In the genomic region with DNA sequence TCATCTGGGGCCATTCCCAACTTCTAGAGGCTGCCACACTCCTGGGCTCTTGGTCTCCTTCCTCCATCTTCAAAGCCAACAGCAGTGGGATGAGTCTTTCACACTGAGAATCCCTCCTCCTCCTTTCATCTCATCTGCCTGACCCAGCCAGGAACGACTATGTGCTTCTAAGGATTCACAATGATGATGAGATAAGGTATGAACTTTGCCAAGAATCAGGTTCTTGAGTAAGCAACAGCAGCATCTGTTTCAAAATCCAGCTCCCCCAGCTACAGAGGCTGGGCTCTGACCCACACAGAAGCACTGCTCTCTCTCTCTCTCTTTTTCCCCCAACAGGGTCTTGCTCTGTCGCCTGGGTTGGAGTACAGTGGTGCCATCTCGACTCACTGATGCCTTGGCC, we compare ENCODE assay signal across 13 cellular contexts. TPM values are rescaled to one million over a fixed set of nuclear protein-coding genes. Genes with fewer than 3 reads are reported as not detected.
DNase-seq lines count a peak whose midpoint lies in the region; ATAC-seq and TF ChIP-seq lines count a peak whose summit lies in the region.
"Had no signal": no experiment of that assay in that cellular context is flagged by ENCODE, and none has a peak within 500 bp of the region (broad histone marks: within the 10 kb centered on the region; RNA-seq: fewer than 3 reads in every experiment).

No MANE protein-coding gene starts in this region.

- H2AFZ ChIP-seq in DND-41 (ENCODE audit: low read depth, low read length), result peak overlapping the region; percentile 26; the same call in 1 of the 2 replicates

- no peak overlapping the region for H2BK15ac ChIP-seq in mesendoderm (replicated peaks; ENCODE audit: low read depth)

- no peaks in the 10 kb centered on the region for H4K20me1 ChIP-seq in DND-41 (ENCODE audit: insufficient read depth, low read length)

- no peak overlapping the region for H3K18ac ChIP-seq in mesendoderm (ENCODE audit: low read length)

- no peak overlapping the region for H2BK5ac ChIP-seq in mesendoderm (ENCODE audit: low read length)

- H3K4me2 ChIP-seq in DND-41 (ENCODE audit: insufficient read depth, low read length) (no peak overlapping the region), mesendoderm (ENCODE audit: low read length) (no peak overlapping the region)

- H3K36me3 ChIP-seq in DND-41 (ENCODE audit: insufficient read depth, low read length), result no peaks in the 10 kb centered on the region
- H3K36me3 ChIP-seq in mesendoderm (ENCODE audit: control insufficient read depth, insufficient read depth, low read length), result no peaks in the 10 kb centered on the region
- H3K36me3 ChIP-seq: BE2C had no signal

- no peak overlapping the region for H3K9ac ChIP-seq in DND-41 (ENCODE audit: low read depth, low read length)
- no peak overlapping the region for H3K9ac ChIP-seq in mesendoderm (ENCODE audit: low read length)

- no peaks in the 10 kb centered on the region for H3K9me3 ChIP-seq in DND-41 (ENCODE audit: insufficient read depth, low read length, severe bottlenecking)
- H3K9me3 ChIP-seq: BE2C had no signal

- H3K79me2 ChIP-seq in DND-41 (ENCODE audit: insufficient read depth, low read length), result no peaks in the 10 kb centered on the region
- H3K79me2 ChIP-seq in mesendoderm (ENCODE audit: control insufficient read depth, insufficient read depth, low read length), result no peaks in the 10 kb centered on the region

- H3K27ac ChIP-seq in DND-41 (ENCODE audit: low read length), result no peak overlapping the region
- no peak overlapping the region for H3K27ac ChIP-seq in mesendoderm (ENCODE audit: low read depth, low read length)
- H3K27ac ChIP-seq: C4-2B had no signal

- H4K5ac ChIP-seq in mesendoderm (ENCODE audit: low read length), result no peak overlapping the region

- H4K8ac ChIP-seq in mesendoderm (ENCODE audit: low read depth, low read length), result no peak overlapping the region

- no peak overlapping the region for H2BK120ac ChIP-seq in mesendoderm (ENCODE audit: low read depth, low read length)

- H3K4me1 ChIP-seq in DND-41 (ENCODE audit: insufficient read depth, low read length) (peaks cover 6% of the 10 kb centered on the region; the same call in 1 of the 2 replicates), mesendoderm (ENCODE audit: control insufficient read depth, low read depth, low read length) (no peaks in the 10 kb centered on the region)
- H3K4me1 ChIP-seq: BE2C had no signal

- H3K27me3 ChIP-seq in DND-41 (ENCODE audit: insufficient read depth, low read length, poor library complexity) (peaks cover 7% of the 10 kb centered on the region), mesendoderm (ENCODE audit: insufficient read depth, low read length, poor library complexity) (no peaks in the 10 kb centered on the region)
- H3K27me3 ChIP-seq: BE2C had no signal

- H3K79me1 ChIP-seq in mesendoderm (ENCODE audit: low read length), result no peaks in the 10 kb centered on the region

- no peak overlapping the region for H3K4ac ChIP-seq in mesendoderm (ENCODE audit: low read depth, low read length)

- H3K4me3 ChIP-seq in DND-41 (ENCODE audit: low read depth in 1 of 2, low read length in 2 of 2), result no peak overlapping the region
- no peak overlapping the region for H3K4me3 ChIP-seq in fibroblast of mammary gland (ENCODE audit: control insufficient read depth, low read depth, low read length)
- H3K4me3 ChIP-seq in mesendoderm (ENCODE audit: low read length), result no peak overlapping the region

- no peak overlapping the region for H2AK5ac ChIP-seq in mesendoderm (ENCODE audit: low read length)

- ATAC-seq in DND-41 (ENCODE audit: insufficient read depth, low read depth), result no peak
- no peak for ATAC-seq in HG02938 (IDR thresholded peaks at IDR 0.05; ENCODE audit: unreplicated experiment)

- no peak overlapping the region for H3K56ac ChIP-seq in mesendoderm (ENCODE audit: low read length)

- TF ChIP-seq CTCF in DND-41 (IDR thresholded peaks at IDR 0.05; ENCODE audit: borderline replicate concordance, extremely low read depth, low read length, poor library complexity, severe bottlenecking) (no peak), fibroblast of mammary gland (conservative IDR thresholded peaks at IDR 0.05; ENCODE audit: control insufficient read depth, insufficient read depth, low read depth, low read length) (no peak)

- DNase-seq in DND-41 (no peak), fibroblast of mammary gland (ENCODE audit: low read depth) (peak; percentile 29), mesendoderm (no peak), NCI-H510A (lab: John Stamatoyannopoulos, UW) (no peak), NCI-H2171 (lab: John Stamatoyannopoulos, UW) (no peak), medulla oblongata (ENCODE audit: extremely low spot score) (no peak)
- DNase-seq: BE2C; CD4-positive, alpha-beta memory T cell; DMS53; HCEC 1CT; HFFc6 had no signal

- H3K23ac ChIP-seq in mesendoderm (ENCODE audit: low read length), result peak overlapping the region; percentile 52

- no CpG with 5 or more reads among the region's 3 CpGs for WGBS in mesendoderm (ENCODE audit: extremely low coverage, insufficient coverage, low lambda C conversion rate)

RNA-seq across cellular contexts. Expression of gene TIMM21, which starts 46.4 kb away (rescaled TPM):
- 32.9 TPM for polyA plus RNA-seq in mesendoderm (2013, experiment 1 of 2)
- 31.8 TPM for polyA plus RNA-seq in mesendoderm (2013, experiment 2 of 2)

RNA-seq across cellular contexts. Expression of gene FBXO15, which starts 47.1 kb away (rescaled TPM):
- 0.37 TPM for polyA plus RNA-seq in mesendoderm (2013, experiment 1 of 2)
- polyA plus RNA-seq in mesendoderm (2013, experiment 2 of 2), result 0.49 TPM
